In genomic region chr10:114857288-114857565, GRCh38 we compare ENCODE assay signal across 7 cellular contexts. TPM values are rescaled to one million over a fixed set of nuclear protein-coding genes. Genes with fewer than 3 reads are reported as not detected.
DNase-seq lines count a peak whose midpoint lies in the region; ATAC-seq, FAIRE-seq and TF ChIP-seq lines count a peak whose summit lies in the region.
"Not testable (repeated sequence)": the region's sequence is repeated elsewhere in the genome, so short reads cannot be mapped to it uniquely, and the experiment has no call there.

No MANE protein-coding gene starts in this region.

- peak overlapping the region; percentile 99 for H2BK5ac ChIP-seq in IMR-90 (ENCODE audit: low read depth, low read length, poor library complexity, severe bottlenecking)

- POLR2A ChIA-PET in IMR-90 (lab: Charles Lee; ENCODE audit: unreplicated experiment): interaction anchor here (0.6 kb wide), 1 partner anchor 1008 kb away, joined by 6 read pairs; no protein-coding TSS in a partner anchor

- peak overlapping the region; percentile 57 for H3K27ac Mint-ChIP-seq in T-helper 1 cell treated with Interleukin-12 subunit alpha and Interleukin-12 subunit beta and Interleukin-4 antibody, amounts not matched to agents 30 μg/mL and 1 μg/mL, for 36 hours
- H3K27ac Mint-ChIP-seq in activated T-cell treated with anti-CD3 and anti-CD28 coated beads, Interleukin-2, amount 50 U/mL, for 24 hours: peak overlapping the region; percentile 84
- H3K27ac Mint-ChIP-seq in astrocyte (ENCODE audit: unreplicated experiment): peak overlapping the region; percentile 99
- peak overlapping the region; percentile 34 to 62 for H3K27ac Mint-ChIP-seq in natural killer cell

- H3K36me3 Mint-ChIP-seq in T-helper 1 cell treated with Interleukin-12 subunit alpha and Interleukin-12 subunit beta and Interleukin-4 antibody, amounts not matched to agents 30 μg/mL and 1 μg/mL, for 36 hours (ENCODE audit: low read depth): peaks cover 36% of the 10 kb centered on the region
- H3K36me3 Mint-ChIP-seq in activated T-cell treated with anti-CD3 and anti-CD28 coated beads, Interleukin-2, amount 50 U/mL, for 24 hours (ENCODE audit: low read depth): peaks cover 86% of the 10 kb centered on the region
- not testable (repeated sequence) for H3K36me3 Mint-ChIP-seq in astrocyte (ENCODE audit: low read depth, unreplicated experiment)
- H3K36me3 Mint-ChIP-seq in natural killer cell: peaks cover 16% of the 10 kb centered on the region

- not testable (repeated sequence) for BruUV-seq in IMR-90 (replicated peaks; lab: Mats Ljungman, UMichigan)

- H2BK15ac ChIP-seq in IMR-90 (ENCODE audit: low read depth, low read length): 0 out of 3 replicates have a peak overlapping the region, but pooled peaks have one; percentile 71

- peak overlapping the region; percentile 97; the same call in 1 of the 2 replicates for H3K4ac ChIP-seq in IMR-90 (ENCODE audit: low read depth, low read length)

- not testable (repeated sequence) for H3K27me3 ChIP-seq in IMR-90 (ENCODE audit: control insufficient read depth, insufficient read depth, low read length); astrocyte (ENCODE audit: insufficient read depth, low read length); hepatocyte

- H3K9me1 ChIP-seq in IMR-90 (ENCODE audit: insufficient read depth, low read length): not testable (repeated sequence)

- WGBS in IMR-90 (ENCODE audit: extremely low coverage in 2 of 2, insufficient read length in 1 of 2), 2 experiments: no CpG with 5 or more reads among the region's 8 CpGs
- WGBS in hepatocyte (ENCODE audit: low lambda C conversion rate, missing lambda C conversion rate): 93% methylated on average over 8 of the region's 8 CpGs

- peak overlapping the region; percentile 39; the same call in 1 of the 2 replicates for H2AK5ac ChIP-seq in IMR-90 (ENCODE audit: low read depth, low read length)

- H3K9me3 ChIP-seq in IMR-90 (ENCODE audit: control insufficient read depth, insufficient read depth, low read length); astrocyte (ENCODE audit: insufficient read depth, low read depth, low read length); hepatocyte (ENCODE audit: low read depth): not testable (repeated sequence)

- H3K18ac ChIP-seq in IMR-90 (ENCODE audit: low read depth, low read length): not testable (repeated sequence)

- peak overlapping the region; percentile 88; the same call in 1 of the 2 replicates for H3K56ac ChIP-seq in IMR-90 (ENCODE audit: extremely low read depth, insufficient read depth, low read length)

- not testable (repeated sequence) for H4K20me1 ChIP-seq in IMR-90 (ENCODE audit: insufficient read depth, low read length); astrocyte (ENCODE audit: insufficient read depth, low read length); hepatocyte (ENCODE audit: insufficient read depth, poor library complexity, severe bottlenecking)

- TF ChIP-seq RAD21 in IMR-90 (IDR thresholded peaks at IDR 0.05; ENCODE audit: low read length): not testable (repeated sequence)

- not testable (repeated sequence) for H2AK9ac ChIP-seq in IMR-90 (replicated peaks; ENCODE audit: low read depth, low read length, poor library complexity)

- CTCF ChIA-PET in IMR-90 (lab: Yijun Ruan, JAX): interaction anchor here (0.6 to 1.3 kb wide), 2 partner anchors 22 to 196 kb away, joined by 4 read pairs; no protein-coding TSS in a partner anchor

- H3K4me1 ChIP-seq in IMR-90 (ENCODE audit: control insufficient read depth, insufficient read depth, low read length) (peaks cover 14% of the 10 kb centered on the region), astrocyte (ENCODE audit: insufficient read depth, low read length) (peaks cover 23% of the 10 kb centered on the region)
- not testable (repeated sequence) for H3K4me1 ChIP-seq in hepatocyte (ENCODE audit: insufficient read depth)

- peak overlapping the region; percentile 97; the same call in 1 of the 2 replicates for H4K5ac ChIP-seq in IMR-90 (ENCODE audit: low read depth, low read length)

- H3K9ac ChIP-seq in IMR-90 (ENCODE audit: low read depth, low read length): not testable (repeated sequence)
- peak overlapping the region; percentile 79 for H3K9ac ChIP-seq in astrocyte (ENCODE audit: low read length)

- TF ChIP-seq POLR2A in IMR-90 (IDR thresholded peaks at IDR 0.05; ENCODE audit: low read depth, low read length): not testable (repeated sequence)

- ATAC-seq in IMR-90 (ENCODE audit: low read depth); natural killer cell: not testable (repeated sequence)

- intact Hi-C loops in IMR-90 (cut with micrococcal nuclease): loop anchor here (2.0 kb wide), 1 partner anchor 32 kb away; no protein-coding TSS in a partner anchor
- intact Hi-C loops in natural killer cell (cut with micrococcal nuclease): not testable (repeated sequence)

- H3K79me2 ChIP-seq in astrocyte (ENCODE audit: insufficient read depth, low read length): peaks cover 13% of the 10 kb centered on the region
- not testable (repeated sequence) for H3K79me2 ChIP-seq in hepatocyte

- not testable (repeated sequence) for H3K4me3 ChIP-seq in IMR-90 (ENCODE audit: insufficient read depth, low read depth, low read length); astrocyte (ENCODE audit: insufficient read depth, low read depth, low read length); hepatocyte

- H3K27me3 Mint-ChIP-seq in T-helper 1 cell treated with Interleukin-12 subunit alpha and Interleukin-12 subunit beta and Interleukin-4 antibody, amounts not matched to agents 30 μg/mL and 1 μg/mL, for 36 hours (ENCODE audit: low read depth); activated T-cell treated with anti-CD3 and anti-CD28 coated beads, Interleukin-2, amount 50 U/mL, for 24 hours; astrocyte (ENCODE audit: low read depth, unreplicated experiment); natural killer cell (ENCODE audit: low read depth in 2 of 2): not testable (repeated sequence)

- H3K9me2 ChIP-seq in hepatocyte (replicated peaks; ENCODE audit: insufficient read depth): not testable (repeated sequence)

- peaks cover 23% of the 10 kb centered on the region for H3K36me3 ChIP-seq in IMR-90 (ENCODE audit: control insufficient read depth, insufficient read depth, low read length)
- H3K36me3 ChIP-seq in astrocyte (ENCODE audit: insufficient read depth, low read length): peaks cover 34% of the 10 kb centered on the region
- not testable (repeated sequence) for H3K36me3 ChIP-seq in hepatocyte (replicated peaks; ENCODE audit: insufficient read depth, low read depth)

- H3K23ac ChIP-seq in IMR-90 (ENCODE audit: low read depth, low read length): peak overlapping the region; percentile 96; the same call in 1 of the 2 replicates

- peak overlapping the region; percentile 82 for H2BK20ac ChIP-seq in IMR-90 (ENCODE audit: low read depth, low read length)

- H3K4me1 Mint-ChIP-seq in T-helper 1 cell treated with Interleukin-12 subunit alpha and Interleukin-12 subunit beta and Interleukin-4 antibody, amounts not matched to agents 30 μg/mL and 1 μg/mL, for 36 hours (ENCODE audit: low read depth): peaks cover 22% of the 10 kb centered on the region
- H3K4me1 Mint-ChIP-seq in activated T-cell treated with anti-CD3 and anti-CD28 coated beads, Interleukin-2, amount 50 U/mL, for 24 hours (ENCODE audit: low read depth): peaks cover 26% of the 10 kb centered on the region
- H3K4me1 Mint-ChIP-seq in astrocyte (ENCODE audit: low read depth, unreplicated experiment): peaks cover 36% of the 10 kb centered on the region
- H3K4me1 Mint-ChIP-seq in natural killer cell: not testable (repeated sequence)

- H2AFZ ChIP-seq in IMR-90 (replicated peaks; ENCODE audit: low read length, poor library complexity); astrocyte (ENCODE audit: low read depth, low read length); hepatocyte: not testable (repeated sequence)

- not testable (repeated sequence) for FAIRE-seq in astrocyte (lab: Jason Lieb, UNC)

- in situ Hi-C loops in IMR-90 (cut with MboI; ENCODE audit: low sequenced_read_pairs): not testable (repeated sequence)

- not testable (repeated sequence) for H3K4me2 ChIP-seq in IMR-90 (ENCODE audit: low read depth, low read length); hepatocyte
- peak overlapping the region; percentile 79 for H3K4me2 ChIP-seq in astrocyte (ENCODE audit: low read length)

- H4K91ac ChIP-seq in IMR-90 (ENCODE audit: insufficient read depth, low read depth, low read length): peak overlapping the region; percentile 94

- H4K8ac ChIP-seq in IMR-90 (ENCODE audit: low read depth in 2 of 2, low read length in 2 of 2): peak overlapping the region; percentile 74 to 98; a peak in 3 of 4 replicates

- H3K4me3 Mint-ChIP-seq in T-helper 1 cell treated with Interleukin-12 subunit alpha and Interleukin-12 subunit beta and Interleukin-4 antibody, amounts not matched to agents 30 μg/mL and 1 μg/mL, for 36 hours: peak overlapping the region; percentile 11
- H3K4me3 Mint-ChIP-seq in activated T-cell treated with anti-CD3 and anti-CD28 coated beads, Interleukin-2, amount 50 U/mL, for 24 hours; astrocyte (ENCODE audit: unreplicated experiment); natural killer cell: not testable (repeated sequence)

- peak overlapping the region; percentile 90 for H2BK120ac ChIP-seq in IMR-90 (ENCODE audit: low read depth, low read length)

- TF ChIP-seq CTCF in C4-2B (conservative IDR thresholded peaks at IDR 0.05); IMR-90 (conservative IDR thresholded peaks at IDR 0.05; ENCODE audit: low read depth, low read length); astrocyte (IDR thresholded peaks at IDR 0.05; ENCODE audit: insufficient read depth, low read depth, low read length); hepatocyte (IDR thresholded peaks at IDR 0.05; ENCODE audit: poor library complexity); natural killer cell (IDR thresholded peaks at IDR 0.05): not testable (repeated sequence)

- not testable (repeated sequence) for H3K9me3 Mint-ChIP-seq in T-helper 1 cell treated with Interleukin-12 subunit alpha and Interleukin-12 subunit beta and Interleukin-4 antibody, amounts not matched to agents 30 μg/mL and 1 μg/mL, for 36 hours; activated T-cell treated with anti-CD3 and anti-CD28 coated beads, Interleukin-2, amount 50 U/mL, for 24 hours; astrocyte (ENCODE audit: unreplicated experiment); natural killer cell

- H3K27ac ChIP-seq in C4-2B (peak overlapping the region; percentile 82), IMR-90 (ENCODE audit: insufficient read depth, low read length) (peak overlapping the region; percentile 96), astrocyte (ENCODE audit: low read depth, low read length) (peak overlapping the region; percentile 94), hepatocyte (peak overlapping the region; percentile 71)

- dilution Hi-C loops in IMR-90 (cut with HindIII; ENCODE audit: low sequenced_read_pairs, unreplicated experiment): not testable (repeated sequence)

- not testable (repeated sequence) for H3K14ac ChIP-seq in IMR-90 (replicated peaks; ENCODE audit: low read depth, low read length)

- H3K79me1 ChIP-seq in IMR-90 (ENCODE audit: low read depth in 1 of 2, low read length in 2 of 2): peaks cover 29 to 33% of the 10 kb centered on the region in 2 experiments

- not testable (repeated sequence) for DNase-seq in IMR-90; activated T-cell treated with anti-CD3 and anti-CD28 coated beads, Interleukin-2, amount 50 U/mL, for 24 hours; astrocyte (ENCODE audit: low read depth); hepatocyte (ENCODE audit: low spot score); natural killer cell

RNA-seq across cellular contexts. Expression of gene FHIP2A, which starts 35.6 kb away (rescaled TPM):
- 16.5 and 21.7 TPM in 2 replicates for total RNA-seq in IMR-90 (2012; rRNA removed)
- 8.9 and 10.7 TPM in 2 replicates for polyA plus RNA-seq in IMR-90 (2012; rRNA removed)
- 2.5 and 7.1 TPM in 2 replicates for polyA plus RNA-seq in IMR-90 (2012; cell fraction: cytosol; rRNA removed)
- polyA plus RNA-seq in IMR-90 (2012; cell fraction: nucleus; rRNA removed; ENCODE audit: low replicate concordance): 39.6 and 46.5 TPM in 2 replicates
- 36.1 and 38.2 TPM in 2 replicates for total RNA-seq in astrocyte
- 23.8 and 24.6 TPM in 2 replicates for total RNA-seq in hepatocyte
- polyA plus RNA-seq in hepatocyte: 9.5 and 18.0 TPM in 2 replicates
- 10 to 100 TPM; 36.0 to 42.4 (median 39.5) TPM for total RNA-seq in natural killer cell

Comparison
In these comparisons a context has a peak if more than half of its experiments do, and no peak if none do; other contexts are left out.
1. H3K27ac Mint-ChIP-seq: peak in every context shown above with its lines; median percentile 99 in astrocyte; 84 in activated T-cell treated with anti-CD3 and anti-CD28 coated beads, Interleukin-2, amount 50 U/mL, for 24 hours; 57 in T-helper 1 cell treated with Interleukin-12 subunit alpha and Interleukin-12 subunit beta and Interleukin-4 antibody, amounts not matched to agents 30 μg/mL and 1 μg/mL, for 36 hours; 48 in natural killer cell.